In the genomic region with DNA sequence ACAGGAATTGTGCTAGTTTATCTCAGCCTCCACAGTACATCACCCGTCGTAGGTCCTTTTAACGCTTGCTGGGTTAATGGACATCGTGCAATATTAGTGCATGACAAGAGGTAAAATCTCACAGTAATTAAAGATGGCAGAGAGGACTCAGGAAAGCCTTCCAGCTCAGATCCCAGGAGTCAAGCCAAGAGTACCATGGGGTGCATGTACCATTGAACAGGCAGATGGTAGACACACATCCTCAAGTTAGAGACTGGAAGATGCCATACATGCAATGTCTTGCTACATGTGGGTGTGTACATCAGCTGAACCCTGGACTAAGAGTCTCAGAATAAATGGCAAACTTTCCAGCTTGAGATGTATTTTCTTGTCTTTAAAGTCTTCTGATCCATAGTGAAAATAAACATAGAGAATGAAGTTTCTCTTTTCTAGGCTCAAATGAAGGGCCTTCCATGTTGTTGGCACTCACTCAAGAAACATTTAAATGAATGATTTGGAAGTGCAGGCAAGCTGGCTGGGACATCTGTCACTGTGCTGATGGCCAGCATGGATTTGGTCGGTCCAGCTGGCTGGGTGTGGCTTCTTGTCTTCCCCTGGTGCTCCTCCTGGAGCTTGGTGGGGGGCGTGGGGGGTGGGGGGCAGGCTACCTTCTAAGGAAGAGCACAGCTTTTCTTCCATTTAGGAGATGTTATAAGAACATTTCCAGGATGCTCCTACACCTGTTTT, we compare ENCODE assay signal across 1 cellular context.
TF ChIP-seq lines count a peak whose summit lies in the region.

No MANE protein-coding gene starts in this region.

TF ChIP-seq in IMR-90, 13 proteins besides CTCF, POLR2A, EP300 and RAD21:
- TF ChIP-seq MAZ (IDR thresholded peaks at IDR 0.05; ENCODE audit: borderline replicate concordance, low read depth, low read length) (no peak), RFX5 (IDR thresholded peaks at IDR 0.05; ENCODE audit: low read depth, low read length) (no peak), MXI1 (IDR thresholded peaks at IDR 0.05; ENCODE audit: borderline replicate concordance, low read depth, low read length) (no peak), RCOR1 (IDR thresholded peaks at IDR 0.05; ENCODE audit: insufficient replicate concordance, low read length) (no peak), CEBPB (IDR thresholded peaks at IDR 0.05; ENCODE audit: low read depth, low read length) (no peak), BHLHE40 (IDR thresholded peaks at IDR 0.05; ENCODE audit: low read depth, low read length) (no peak), NFE2L2 (IDR thresholded peaks at IDR 0.05; ENCODE audit: low read depth, low read length) (no peak), CHD1 (IDR thresholded peaks at IDR 0.05; ENCODE audit: low read depth, low read length) (no peak), SMC3 (IDR thresholded peaks at IDR 0.05; ENCODE audit: low read depth, low read length) (no peak), MAFK (IDR thresholded peaks at IDR 0.05; ENCODE audit: low read depth, low read length) (no peak), FOS (IDR thresholded peaks at IDR 0.05; ENCODE audit: low read depth, low read length) (no peak)
- TF ChIP-seq, protein P1, sequence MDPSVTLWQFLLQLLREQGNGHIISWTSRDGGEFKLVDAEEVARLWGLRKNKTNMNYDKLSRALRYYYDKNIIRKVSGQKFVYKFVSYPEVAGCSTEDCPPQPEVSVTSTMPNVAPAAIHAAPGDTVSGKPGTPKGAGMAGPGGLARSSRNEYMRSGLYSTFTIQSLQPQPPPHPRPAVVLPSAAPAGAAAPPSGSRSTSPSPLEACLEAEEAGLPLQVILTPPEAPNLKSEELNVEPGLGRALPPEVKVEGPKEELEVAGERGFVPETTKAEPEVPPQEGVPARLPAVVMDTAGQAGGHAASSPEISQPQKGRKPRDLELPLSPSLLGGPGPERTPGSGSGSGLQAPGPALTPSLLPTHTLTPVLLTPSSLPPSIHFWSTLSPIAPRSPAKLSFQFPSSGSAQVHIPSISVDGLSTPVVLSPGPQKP (IDR thresholded peaks at IDR 0.05; ENCODE audit: borderline replicate concordance, low read depth, low read length) = no peak
- TF ChIP-seq, protein P2, sequence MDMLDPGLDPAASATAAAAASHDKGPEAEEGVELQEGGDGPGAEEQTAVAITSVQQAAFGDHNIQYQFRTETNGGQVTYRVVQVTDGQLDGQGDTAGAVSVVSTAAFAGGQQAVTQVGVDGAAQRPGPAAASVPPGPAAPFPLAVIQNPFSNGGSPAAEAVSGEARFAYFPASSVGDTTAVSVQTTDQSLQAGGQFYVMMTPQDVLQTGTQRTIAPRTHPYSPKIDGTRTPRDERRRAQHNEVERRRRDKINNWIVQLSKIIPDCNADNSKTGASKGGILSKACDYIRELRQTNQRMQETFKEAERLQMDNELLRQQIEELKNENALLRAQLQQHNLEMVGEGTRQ (IDR thresholded peaks at IDR 0.05; ENCODE audit: low read depth, low read length) = no peak
